Comparison of ENCODE assay signal across 32 cellular contexts in genomic region chr4:1362521-1362920, GRCh38. TPM values are rescaled to one million over a fixed set of nuclear protein-coding genes. Genes with fewer than 3 reads are reported as not detected.
"Had no signal": no experiment of that assay in that cellular context is flagged by ENCODE, and none has a peak within 500 bp of the region (broad histone marks: within the 10 kb centered on the region; RNA-seq: fewer than 3 reads in every experiment).

No MANE protein-coding gene starts in this region.

- H3K27me3 ChIP-seq: stomach, suprapubic skin, testis, thyroid gland, tibial artery, tibial nerve, transverse colon, upper lobe of left lung, upper lobe of right lung, uterus, vagina had no signal

- H3K4me3 ChIP-seq: stomach, suprapubic skin, testis, thoracic aorta, thyroid gland, tibial artery, tibial nerve, transverse colon, upper lobe of left lung, upper lobe of right lung, uterus, vagina had no signal

- H3K4me1 ChIP-seq: testis, thyroid gland, transverse colon, uterus, vagina had no signal

- H3K36me3 ChIP-seq: thyroid gland, transverse colon, uterus, vagina had no signal

- H3K9me3 ChIP-seq: stomach, suprapubic skin, testis, thoracic aorta, thyroid gland, tibial artery, tibial nerve, transverse colon, upper lobe of left lung, upper lobe of right lung, uterus, vagina had no signal

- H3K27ac ChIP-seq: stomach, suprapubic skin, testis, thoracic aorta, thyroid gland, tibial artery, tibial nerve, transverse colon, upper lobe of left lung, upper lobe of right lung, uterus, vagina had no signal

- ATAC-seq: stimulated activated effector memory CD8-positive, alpha-beta T cell treated with anti-CD3 and anti-CD28 coated beads, Interleukin-12 subunit alpha, Interleukin-12 subunit beta, amount 100 ng/mL, for 72 hours; stimulated activated memory B cell treated with anti-CD40 and anti-IgM and Interleukin-4, amounts not matched to agents 10 μg/mL and 1 μg/mL and 100 μg/mL, for 72 hours; stimulated activated naive B cell treated with anti-CD40 and anti-IgM and Interleukin-4, amounts not matched to agents 10 μg/mL and 1 μg/mL and 100 μg/mL, for 72 hours; stimulated activated naive CD8-positive, alpha-beta T cell treated with anti-CD3 and anti-CD28 coated beads, Interleukin-15, amount 100 ng/mL, for 72 hours; stimulated activated naive CD8-positive, alpha-beta T cell treated with anti-CD3 and anti-CD28 coated beads, Interleukin-15, Interleukin-2, amounts not matched to agents 100 U/mL and 50 U/mL, for 24 hours; upper lobe of right lung had no signal

- DNase-seq: stimulated activated CD4-positive, alpha-beta T cell treated with anti-CD3 and anti-CD28 coated beads, Interleukin-2, amount 100 ng/mL, for 48 hours; stimulated activated CD4-positive, alpha-beta T cell treated with anti-CD3 and anti-CD28 coated beads, Interleukin-4, amount 100 ng/mL, for 1 hour; stimulated activated CD4-positive, alpha-beta T cell treated with anti-CD3 and anti-CD28 coated beads, Interleukin-4, amount 100 ng/mL, for 24 hours; stimulated activated CD4-positive, alpha-beta T cell treated with anti-CD3 and anti-CD28 coated beads, Interleukin-4, amount 100 ng/mL, for 4 hours; stimulated activated CD8-positive, alpha-beta memory T cell treated with anti-CD3 and anti-CD28 coated beads, Interleukin-4, amount 100 ng/mL, for 48 hours; stimulated activated naive B cell treated with anti-CD40 and anti-IgM and Interleukin-4, amounts not matched to agents 10 μg/mL and 1 μg/mL and 100 μg/mL, for 72 hours; stimulated activated naive CD4-positive, alpha-beta T cell; stimulated activated naive CD4-positive, alpha-beta T cell treated with Interleukin-2 at 50 U/mL for 16 hours; stimulated activated naive CD8-positive, alpha-beta T cell treated with anti-CD3 and anti-CD28 coated beads, Interleukin-15, amount 100 ng/mL, for 72 hours; stimulated activated naive CD8-positive, alpha-beta T cell treated with anti-CD3 and anti-CD28 coated beads, Interleukin-15, Interleukin-2, amounts not matched to agents 100 U/mL and 50 U/mL, for 24 hours; stomach; substantia nigra; testis; thyroid gland; tibial artery; transverse colon; trophoblast cell; upper lobe of right lung; uterus had no signal

- FAIRE-seq: urothelium cell line had no signal

RNA-seq across cellular contexts. Expression of gene NKX1-1, which starts 43.7 kb away (rescaled TPM):
- total RNA-seq: stomach, subcutaneous adipose tissue, suprapubic skin, temporal lobe, thoracic aorta, thyroid gland, tibial nerve, transverse colon, upper lobe of left lung, upper lobe of right lung, ureter, urinary bladder, uterus, vagina had no signal
- polyA plus RNA-seq: stomach, thymus, urinary bladder had no signal
